ENCODE assay signal across 8 cellular contexts in the genomic region with DNA sequence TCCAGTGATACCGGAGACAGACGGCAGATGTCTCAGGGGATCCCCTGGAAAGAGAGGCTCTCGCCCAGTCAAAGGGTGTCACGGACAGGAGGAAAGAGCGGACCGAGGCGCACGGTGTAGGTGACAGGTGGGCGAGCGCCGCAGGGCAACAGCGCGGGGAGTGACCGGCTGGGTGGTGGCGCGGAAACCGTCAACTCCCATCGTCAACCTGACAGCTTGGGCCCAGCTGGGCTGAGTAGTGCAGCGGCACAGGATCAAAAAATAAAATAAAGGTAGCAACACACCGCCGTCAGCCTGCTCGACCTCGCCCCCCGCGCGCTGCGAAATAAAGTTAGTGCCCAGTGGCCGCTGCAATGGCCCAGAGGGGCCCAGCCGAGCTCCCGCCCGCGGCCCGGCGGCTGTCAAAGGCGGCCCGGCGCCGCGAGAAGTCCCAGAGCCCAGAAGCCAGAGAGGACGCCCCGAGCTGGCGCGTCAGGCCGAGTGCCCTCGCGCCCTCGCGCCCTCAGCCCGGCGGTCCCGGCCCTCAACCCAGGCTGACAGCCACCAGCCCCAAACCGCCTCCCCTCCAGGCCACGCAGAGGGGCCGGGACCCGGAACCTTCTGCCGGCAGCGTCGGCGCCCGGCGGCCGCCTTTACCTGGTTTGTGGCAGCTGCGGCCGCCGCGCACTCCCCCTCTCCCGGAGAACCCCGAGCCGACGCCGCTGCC. TPM values are rescaled to one million over a fixed set of nuclear protein-coding genes. Genes with fewer than 3 reads are reported as not detected.
DNase-seq lines count a peak whose midpoint lies in the region; ATAC-seq lines count a peak whose summit lies in the region.

A gene with protein sequence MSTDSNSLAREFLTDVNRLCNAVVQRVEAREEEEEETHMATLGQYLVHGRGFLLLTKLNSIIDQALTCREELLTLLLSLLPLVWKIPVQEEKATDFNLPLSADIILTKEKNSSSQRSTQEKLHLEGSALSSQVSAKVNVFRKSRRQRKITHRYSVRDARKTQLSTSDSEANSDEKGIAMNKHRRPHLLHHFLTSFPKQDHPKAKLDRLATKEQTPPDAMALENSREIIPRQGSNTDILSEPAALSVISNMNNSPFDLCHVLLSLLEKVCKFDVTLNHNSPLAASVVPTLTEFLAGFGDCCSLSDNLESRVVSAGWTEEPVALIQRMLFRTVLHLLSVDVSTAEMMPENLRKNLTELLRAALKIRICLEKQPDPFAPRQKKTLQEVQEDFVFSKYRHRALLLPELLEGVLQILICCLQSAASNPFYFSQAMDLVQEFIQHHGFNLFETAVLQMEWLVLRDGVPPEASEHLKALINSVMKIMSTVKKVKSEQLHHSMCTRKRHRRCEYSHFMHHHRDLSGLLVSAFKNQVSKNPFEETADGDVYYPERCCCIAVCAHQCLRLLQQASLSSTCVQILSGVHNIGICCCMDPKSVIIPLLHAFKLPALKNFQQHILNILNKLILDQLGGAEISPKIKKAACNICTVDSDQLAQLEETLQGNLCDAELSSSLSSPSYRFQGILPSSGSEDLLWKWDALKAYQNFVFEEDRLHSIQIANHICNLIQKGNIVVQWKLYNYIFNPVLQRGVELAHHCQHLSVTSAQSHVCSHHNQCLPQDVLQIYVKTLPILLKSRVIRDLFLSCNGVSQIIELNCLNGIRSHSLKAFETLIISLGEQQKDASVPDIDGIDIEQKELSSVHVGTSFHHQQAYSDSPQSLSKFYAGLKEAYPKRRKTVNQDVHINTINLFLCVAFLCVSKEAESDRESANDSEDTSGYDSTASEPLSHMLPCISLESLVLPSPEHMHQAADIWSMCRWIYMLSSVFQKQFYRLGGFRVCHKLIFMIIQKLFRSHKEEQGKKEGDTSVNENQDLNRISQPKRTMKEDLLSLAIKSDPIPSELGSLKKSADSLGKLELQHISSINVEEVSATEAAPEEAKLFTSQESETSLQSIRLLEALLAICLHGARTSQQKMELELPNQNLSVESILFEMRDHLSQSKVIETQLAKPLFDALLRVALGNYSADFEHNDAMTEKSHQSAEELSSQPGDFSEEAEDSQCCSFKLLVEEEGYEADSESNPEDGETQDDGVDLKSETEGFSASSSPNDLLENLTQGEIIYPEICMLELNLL (N-terminal part only) (minus strand): TSS at position 700 of the 706 bp plus-strand sequence. CDS start 36,489 bp downstream, outside the sequence.

- H3K9ac ChIP-seq in muscle layer of colon (ENCODE audit: low read length) (peak within 1 kb of the TSS; percentile 87), subcutaneous abdominal adipose tissue (ENCODE audit: low read length in 5 of 5) (peak within 1 kb of the TSS; percentile 85 to 96 (median 93))

- no peaks in the 10 kb centered on the region for H3K9me3 ChIP-seq in esophagus (ENCODE audit: control insufficient read depth in 2 of 2, insufficient read depth in 1 of 2, low read depth in 1 of 2, low read length in 1 of 2)
- H3K9me3 ChIP-seq in muscle layer of colon (ENCODE audit: low read length): no peaks in the 10 kb centered on the region
- no peaks in the 10 kb centered on the region for H3K9me3 ChIP-seq in subcutaneous abdominal adipose tissue (ENCODE audit: control insufficient read depth in 5 of 5, low read length in 5 of 5)

- H3K4me1 ChIP-seq in esophagus (ENCODE audit: control insufficient read depth in 2 of 2, insufficient read depth in 2 of 2, low read length in 1 of 2) (no peaks in the 10 kb centered on the region), muscle layer of colon (ENCODE audit: insufficient read depth, low read length) (peaks cover 11% of the 10 kb centered on the region), subcutaneous abdominal adipose tissue (ENCODE audit: control insufficient read depth in 5 of 5, insufficient read depth in 5 of 5, low read length in 5 of 5) (peaks cover 2 to 44% (median 29%) of the 10 kb centered on the region in 5 donors)

- H3K4me3 ChIP-seq in esophagus (ENCODE audit: low read depth in 1 of 2, low read length in 2 of 2) (peak within 1 kb of the TSS; percentile 85 to 89), muscle layer of colon (ENCODE audit: low read depth in 1 of 2, low read length in 2 of 2) (peak within 1 kb of the TSS; percentile 87 to 88), subcutaneous abdominal adipose tissue (ENCODE audit: low read depth in 1 of 5, low read length in 5 of 5) (peak within 1 kb of the TSS; percentile 74 to 96 (median 93))

- no peaks in the 10 kb centered on the region for H3K36me3 ChIP-seq in esophagus (ENCODE audit: control insufficient read depth in 2 of 2, insufficient read depth in 2 of 2, low read length in 1 of 2)
- H3K36me3 ChIP-seq in muscle layer of colon (ENCODE audit: insufficient read depth, low read length): no peaks in the 10 kb centered on the region
- H3K36me3 ChIP-seq in subcutaneous abdominal adipose tissue (ENCODE audit: control insufficient read depth in 5 of 5, insufficient read depth in 5 of 5, low read length in 5 of 5): no peaks in the 10 kb centered on the region

- ATAC-seq in GM18861 (IDR thresholded peaks at IDR 0.05; ENCODE audit: unreplicated experiment): peak; percentile 42
- ATAC-seq in HG03095 (IDR thresholded peaks at IDR 0.05; ENCODE audit: unreplicated experiment): peak; percentile 44

- WGBS in esophagus, 2 donors: 0 to 1% methylated on average over 68 to 71 of the region's 71 CpGs

- DNase-seq in AG20443 (ENCODE audit: low spot score) (peak; percentile 39), NCI-H748 (lab: John Stamatoyannopoulos, UW; ENCODE audit: unreplicated experiment) (peak; percentile 71)
- DNase-seq in activated CD8-positive, alpha-beta memory T cell treated with anti-CD3 and anti-CD28 coated beads, Interleukin-2, amount 50 U/mL, for 48 hours: peak; percentile 75

- H3K27me3 ChIP-seq in esophagus (ENCODE audit: control insufficient read depth in 1 of 2, insufficient read depth in 2 of 2, low read length in 2 of 2) (no peaks in the 10 kb centered on the region), muscle layer of colon (ENCODE audit: control insufficient read depth in 1 of 2, insufficient read depth in 2 of 2, low read length in 2 of 2) (no peaks in the 10 kb centered on the region), subcutaneous abdominal adipose tissue (ENCODE audit: control insufficient read depth in 5 of 5, insufficient read depth in 4 of 5, low read length in 5 of 5) (no peaks in the 10 kb centered on the region)

- H3K27ac ChIP-seq in esophagus (ENCODE audit: low read depth in 2 of 2, low read length in 1 of 2) (peak within 1 kb of the TSS; percentile 96 to 97), muscle layer of colon (ENCODE audit: low read depth, low read length) (peak within 1 kb of the TSS; percentile 96), subcutaneous abdominal adipose tissue (ENCODE audit: low read depth, low read length) (peak within 1 kb of the TSS; percentile 85)

RNA-seq across cellular contexts. Expression of the gene that starts here (rescaled TPM):
- polyA plus RNA-seq in esophagus: 1 to 10 TPM; 4.3 to 4.8 TPM

Comparison
In these comparisons a context has a peak if more than half of its experiments do, and no peak if none do; other contexts are left out.
1. Peak in every context shown above with its lines: DNase-seq, ATAC-seq, H3K4me3 ChIP-seq and H3K27ac ChIP-seq.